Comparison of ENCODE assay signal across 1 cellular context in genomic region chr4:8164687-8165086, GRCh38.
TF ChIP-seq lines count a peak whose summit lies in the region.

No MANE protein-coding gene starts in this region.

TF ChIP-seq in SK-N-SH, 30 proteins besides CTCF, POLR2A, EP300 and RAD21:
- TF ChIP-seq REST (IDR thresholded peaks at IDR 0.05; ENCODE audit: low read depth, low read length) (no peak), FOXJ3 (CRISPR knock-in tag; IDR thresholded peaks at IDR 0.05) (no peak), FOSL2 (IDR thresholded peaks at IDR 0.05; ENCODE audit: borderline replicate concordance, low read depth) (no peak), SMC3 (IDR thresholded peaks at IDR 0.05; ENCODE audit: low read depth, low read length) (no peak), GATA2 (CRISPR knock-in tag; IDR thresholded peaks at IDR 0.05) (no peak), TCF12 (IDR thresholded peaks at IDR 0.05) (no peak)
